In the genomic region with DNA sequence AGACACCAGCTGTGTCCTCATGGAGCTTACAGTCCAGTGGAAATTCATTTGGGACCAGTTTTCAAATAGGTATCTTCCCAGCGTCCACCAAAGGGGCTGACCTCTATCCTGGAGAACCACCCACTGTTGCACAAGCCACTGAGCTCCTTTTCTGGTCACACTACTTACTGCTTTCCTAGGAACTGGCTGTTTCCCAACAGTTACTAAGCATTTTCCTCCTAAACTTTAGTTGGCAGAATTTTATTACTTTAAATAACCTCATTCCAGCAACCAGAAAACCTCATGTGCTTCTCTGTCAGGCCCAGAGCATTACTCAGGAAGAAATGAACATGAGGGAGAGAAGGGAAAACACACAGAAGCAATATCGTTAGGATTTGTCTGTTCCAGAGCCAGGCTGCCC, we compare ENCODE assay signal across 17 cellular contexts.
A peak's percentile ranks its signal among the peaks of the same experiment; 100 is the strongest.
DNase-seq lines count a peak whose midpoint lies in the region; ATAC-seq and TF ChIP-seq lines count a peak whose summit lies in the region.
"Had no signal": no experiment of that assay in that cellular context is flagged by ENCODE, and none has a peak within 500 bp of the region (broad histone marks: within the 10 kb centered on the region; RNA-seq: fewer than 3 reads in every experiment).

No MANE protein-coding gene starts in this region.

- H3K27ac ChIP-seq in right cardiac atrium (ENCODE audit: low read length), result no peak overlapping the region
- no peak overlapping the region for H3K27ac ChIP-seq in left ventricle myocardium inferior (replicated peaks)
- H3K27ac ChIP-seq in aorta (ENCODE audit: low read depth in 1 of 2, low read length in 2 of 2), result no peak overlapping the region
- H3K27ac ChIP-seq in neuronal stem cell (replicated peaks; ENCODE audit: low read length), result no peak overlapping the region
- H3K27ac ChIP-seq: C4-2B, HL-60, Peyer's patch had no signal

- H3K27me3 ChIP-seq in right cardiac atrium (ENCODE audit: control insufficient read depth, insufficient read depth) (no peaks in the 10 kb centered on the region), left ventricle myocardium inferior (ENCODE audit: low read depth) (no peaks in the 10 kb centered on the region), aorta (ENCODE audit: control insufficient read depth in 1 of 2, insufficient read depth in 2 of 2, low read length in 1 of 2) (no peaks in the 10 kb centered on the region), neuronal stem cell (ENCODE audit: control insufficient read depth in 3 of 3, insufficient read depth in 3 of 3, low read depth in 1 of 3, low read length in 3 of 3) (no peaks in the 10 kb centered on the region)
- H3K27me3 ChIP-seq: Peyer's patch had no signal

- H3K4ac ChIP-seq in neuronal stem cell (ENCODE audit: low read length), result no peak overlapping the region

- no peak overlapping the region for H2BK5ac ChIP-seq in neuronal stem cell (ENCODE audit: low read length)

- no peaks in the 10 kb centered on the region for H3K79me1 ChIP-seq in neuronal stem cell (ENCODE audit: low read depth, low read length)

- no peaks in the 10 kb centered on the region for H3K4me1 ChIP-seq in right cardiac atrium (ENCODE audit: control insufficient read depth, insufficient read depth, low read length)
- no peaks in the 10 kb centered on the region for H3K4me1 ChIP-seq in left ventricle myocardium inferior
- no peaks in the 10 kb centered on the region for H3K4me1 ChIP-seq in aorta (ENCODE audit: control insufficient read depth in 1 of 2, insufficient read depth in 2 of 2, low read length in 2 of 2)
- peaks cover 8 to 10% of the 10 kb centered on the region in 2 donors for H3K4me1 ChIP-seq in neuronal stem cell (ENCODE audit: control insufficient read depth in 2 of 2, insufficient read depth in 1 of 2, low read depth in 1 of 2, low read length in 2 of 2)
- H3K4me1 ChIP-seq: Peyer's patch had no signal

- H3K4me2 ChIP-seq in neuronal stem cell (ENCODE audit: insufficient read depth, low read length, poor library complexity, severe bottlenecking), result no peak overlapping the region

- H3K9me3 ChIP-seq in right cardiac atrium (ENCODE audit: control insufficient read depth, low read length), result no peaks in the 10 kb centered on the region
- H3K9me3 ChIP-seq in left ventricle myocardium inferior (replicated peaks), result no peaks in the 10 kb centered on the region
- H3K9me3 ChIP-seq in aorta (ENCODE audit: control insufficient read depth, low read length), result no peaks in the 10 kb centered on the region
- H3K9me3 ChIP-seq in neuronal stem cell (replicated peaks in 1 of 2; ENCODE audit: control insufficient read depth in 2 of 2, insufficient read depth in 1 of 2, low read depth in 1 of 2, low read length in 2 of 2), result peaks cover 0 to 1% of the 10 kb centered on the region in 2 donors
- H3K9me3 ChIP-seq: Peyer's patch had no signal

- no peak overlapping the region for H2AK5ac ChIP-seq in neuronal stem cell (ENCODE audit: low read depth, low read length)

- WGBS in right cardiac atrium, result 67% methylated on average over 2 of the region's 2 CpGs
- 40 to 49% methylated on average over 2 of the region's 2 CpGs for WGBS in aorta, 2 donors
- WGBS in neuronal stem cell (ENCODE audit: extremely low coverage in 2 of 2, insufficient read length in 2 of 2, insufficient replicate concordance in 1 of 2), 2 donors, result no CpG with 5 or more reads among the region's 2 CpGs

- intact Hi-C loops in right cardiac atrium (cut with DNase I) (no loop called here), left ventricle myocardium inferior (cut with micrococcal nuclease) (no loop called here), sciatic nerve (cut with DNase I) (no loop called here), aorta (cut with DNase I) (no loop called here)

- no peak overlapping the region for H3K14ac ChIP-seq in neuronal stem cell (ENCODE audit: low read length)

- no peak overlapping the region for H2BK12ac ChIP-seq in neuronal stem cell (ENCODE audit: low read length)

- H3K4me3 ChIP-seq in right cardiac atrium (ENCODE audit: low read length), result no peak overlapping the region
- H3K4me3 ChIP-seq in left ventricle myocardium inferior, result no peak overlapping the region
- no peak overlapping the region for H3K4me3 ChIP-seq in fibroblast of villous mesenchyme (ENCODE audit: low read depth, low read length)
- no peak overlapping the region for H3K4me3 ChIP-seq in aorta (ENCODE audit: low read length in 2 of 2)
- no peak overlapping the region for H3K4me3 ChIP-seq in neuronal stem cell (ENCODE audit: low read length in 2 of 2)
- H3K4me3 ChIP-seq: Peyer's patch had no signal

- no peak for TF ChIP-seq CTCF in left ventricle myocardium inferior (IDR thresholded peaks at IDR 0.05; ENCODE audit: borderline replicate concordance)
- TF ChIP-seq CTCF in fibroblast of villous mesenchyme (IDR thresholded peaks at IDR 0.05; ENCODE audit: insufficient read depth, low read depth, low read length), result no peak

- peak; percentile 21 to 55 for ATAC-seq in right cardiac atrium
- ATAC-seq in sciatic nerve, result peak; percentile 94
- peak; percentile 67 for ATAC-seq in aorta (ENCODE audit: low FRiP score)
- no peak for ATAC-seq in GM21528 (IDR thresholded peaks at IDR 0.05; ENCODE audit: low FRiP score, unreplicated experiment)

- H3K36me3 ChIP-seq in left ventricle myocardium inferior (no peaks in the 10 kb centered on the region), aorta (ENCODE audit: control insufficient read depth in 1 of 2, insufficient read depth in 2 of 2, low read length in 1 of 2) (no peaks in the 10 kb centered on the region), neuronal stem cell (replicated peaks in 1 of 2; ENCODE audit: control insufficient read depth in 2 of 2, insufficient read depth in 2 of 2, low read length in 2 of 2) (no peaks in the 10 kb centered on the region)
- H3K36me3 ChIP-seq: Peyer's patch had no signal

- H3K9ac ChIP-seq in neuronal stem cell (ENCODE audit: low read depth, low read length, poor library complexity), result no peak overlapping the region

- H4K8ac ChIP-seq in neuronal stem cell (ENCODE audit: low read depth, low read length), result no peak overlapping the region

- no peak overlapping the region for H4K91ac ChIP-seq in neuronal stem cell (ENCODE audit: low read depth, low read length, poor library complexity)

- no peak overlapping the region for H3K18ac ChIP-seq in neuronal stem cell (ENCODE audit: low read length)

- DNase-seq in right cardiac atrium (no peak), left ventricle myocardium inferior (no peak), fibroblast of villous mesenchyme (ENCODE audit: low read depth) (peak; percentile 14), sciatic nerve (ENCODE audit: low spot score) (no peak), aorta (no peak), retina (no peak), neuronal stem cell (ENCODE audit: low spot score) (no peak)
- DNase-seq: 8988T, DMS153, EL, NCI-H1048, NCI-H2107, Peyer's patch, SHP77 treated with DMSO at 0.1 percent for 48 hours had no signal

- H2BK120ac ChIP-seq in neuronal stem cell (ENCODE audit: low read depth, low read length), result no peak overlapping the region

- H2BK15ac ChIP-seq in neuronal stem cell (ENCODE audit: low read length), result no peak overlapping the region

- no peak overlapping the region for H2AFZ ChIP-seq in neuronal stem cell (ENCODE audit: low read length)

- no peak overlapping the region for H3K23ac ChIP-seq in neuronal stem cell (ENCODE audit: low read depth, low read length, poor library complexity)
